Comparison of ENCODE assay signal across 14 cellular contexts in the genomic region with DNA sequence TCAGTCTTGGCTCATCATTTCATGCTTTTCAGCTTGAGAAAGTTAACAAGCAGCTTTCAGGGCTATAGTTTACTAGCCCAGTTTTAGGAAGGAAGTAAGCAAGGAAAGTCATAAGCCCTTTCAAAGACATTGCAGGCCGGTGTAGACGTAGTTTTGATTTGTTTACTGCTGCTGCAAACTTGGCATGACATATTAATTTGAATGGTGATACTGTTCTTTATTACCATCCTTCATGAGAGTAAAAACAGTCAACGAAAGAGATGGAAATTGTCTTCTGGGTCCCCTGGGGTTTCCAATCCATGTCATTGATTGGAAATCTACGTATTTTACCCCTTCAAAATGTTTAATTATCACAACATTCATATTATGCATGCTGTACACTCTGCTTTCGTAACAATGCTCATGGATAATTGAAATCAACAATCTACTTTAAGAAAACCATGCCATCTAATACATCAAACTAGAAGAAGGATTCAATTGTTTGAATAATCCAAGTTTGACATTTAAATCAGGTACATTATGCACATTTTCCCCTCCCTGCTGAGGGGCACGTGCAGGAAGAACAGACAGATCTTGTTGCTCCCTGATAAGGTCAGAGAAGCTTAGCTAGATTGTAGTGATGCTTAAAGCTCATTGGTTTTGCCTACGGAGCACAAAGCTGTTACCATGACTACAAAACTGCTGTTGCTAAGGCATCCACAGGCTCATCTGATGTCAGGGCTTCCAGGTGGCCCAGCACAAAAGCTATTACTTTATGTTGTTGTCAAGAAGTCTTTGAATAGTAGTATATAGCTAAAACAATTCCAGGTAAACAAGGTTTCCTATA.
DNase-seq lines count a peak whose midpoint lies in the region; ATAC-seq, FAIRE-seq and TF ChIP-seq lines count a peak whose summit lies in the region.
"Had no signal": no experiment of that assay in that cellular context is flagged by ENCODE, and none has a peak within 500 bp of the region (broad histone marks: within the 10 kb centered on the region; RNA-seq: fewer than 3 reads in every experiment).

No MANE protein-coding gene starts in this region.

- no peak for TF ChIP-seq CTCF in HepG2 (CRISPR knock-in tag; IDR thresholded peaks at IDR 0.05)
- no peak for TF ChIP-seq CTCF in right lobe of liver (IDR thresholded peaks at IDR 0.05)
- TF ChIP-seq CTCF in endothelial cell (IDR thresholded peaks at IDR 0.05; ENCODE audit: unreplicated experiment), result no peak
- no peak for TF ChIP-seq CTCF in upper lobe of left lung (IDR thresholded peaks at IDR 0.05)
- TF ChIP-seq CTCF in activated CD8-positive, alpha-beta T cell treated with anti-CD3 and anti-CD28 coated beads for 36 hours (IDR thresholded peaks at IDR 0.05), result no peak

- in situ Hi-C loops in HepG2 (cut with HindIII; ENCODE audit: extremely low pct_ligation_motif_present, low pct_unique_long_range_greater_than_20kb), result no loop called here

- FAIRE-seq in HepG2 (lab: Jason Lieb, UNC) (no peak), urothelium cell line (lab: Jason Lieb, UNC) (peak; percentile 20)
- FAIRE-seq: kidney had no signal

- H3K36me3 ChIP-seq in HepG2 (replicated peaks in 1 of 2; ENCODE audit: control insufficient read depth in 1 of 2, insufficient read depth in 2 of 2, low read length in 2 of 2) (no peaks in the 10 kb centered on the region), right lobe of liver (no peaks in the 10 kb centered on the region), upper lobe of left lung (no peaks in the 10 kb centered on the region)
- H3K36me3 ChIP-seq: adrenal gland had no signal

- ATAC-seq in HepG2, result no peak
- ATAC-seq in right lobe of liver, result no peak
- ATAC-seq in upper lobe of left lung (ENCODE audit: low FRiP score in 2 of 2), result no peak
- no peak for ATAC-seq in activated CD8-positive, alpha-beta T cell treated with anti-CD3 and anti-CD28 coated beads for 36 hours

- no TSS peak for BruUV-seq in HepG2 (replicated peaks; lab: Mats Ljungman, UMichigan)

- no peaks in the 10 kb centered on the region for H3K27me3 Mint-ChIP-seq in endothelial cell (ENCODE audit: unreplicated experiment)
- H3K27me3 Mint-ChIP-seq in activated CD8-positive, alpha-beta T cell treated with anti-CD3 and anti-CD28 coated beads for 36 hours, result peaks cover 6% of the 10 kb centered on the region

- H3K27ac ChIP-seq in HepG2 (ENCODE audit: extremely low read length, insufficient read depth, low read length), result no peak overlapping the region
- no peak overlapping the region for H3K27ac ChIP-seq in right lobe of liver
- no peak overlapping the region for H3K27ac ChIP-seq in upper lobe of left lung
- H3K27ac ChIP-seq: adrenal gland, SK-N-MC, VCaP had no signal

- no peak overlapping the region for H3K4me2 ChIP-seq in HepG2 (ENCODE audit: low read depth, low read length)

- no peaks in the 10 kb centered on the region for H3K36me3 Mint-ChIP-seq in endothelial cell (ENCODE audit: low read depth, unreplicated experiment)
- no peaks in the 10 kb centered on the region for H3K36me3 Mint-ChIP-seq in activated CD8-positive, alpha-beta T cell treated with anti-CD3 and anti-CD28 coated beads for 36 hours (ENCODE audit: low read depth)
- H3K36me3 Mint-ChIP-seq: stimulated activated naive B cell treated with anti-CD40 and anti-IgM and Interleukin-4, amounts not matched to agents 10 μg/mL and 1 μg/mL and 100 μg/mL, for 72 hours had no signal

- H4K20me1 ChIP-seq in HepG2 (ENCODE audit: insufficient read depth, low read length), result no peaks in the 10 kb centered on the region

- no peaks in the 10 kb centered on the region for H3K4me1 Mint-ChIP-seq in endothelial cell (ENCODE audit: unreplicated experiment)
- H3K4me1 Mint-ChIP-seq in activated CD8-positive, alpha-beta T cell treated with anti-CD3 and anti-CD28 coated beads for 36 hours (ENCODE audit: low read depth), result no peaks in the 10 kb centered on the region
- H3K4me1 Mint-ChIP-seq: stimulated activated naive B cell treated with anti-CD40 and anti-IgM and Interleukin-4, amounts not matched to agents 10 μg/mL and 1 μg/mL and 100 μg/mL, for 72 hours had no signal

- H3K4me3 Mint-ChIP-seq in endothelial cell (ENCODE audit: unreplicated experiment), result no peak overlapping the region
- no peak overlapping the region for H3K4me3 Mint-ChIP-seq in activated CD8-positive, alpha-beta T cell treated with anti-CD3 and anti-CD28 coated beads for 36 hours
- H3K4me3 Mint-ChIP-seq: stimulated activated naive B cell treated with anti-CD40 and anti-IgM and Interleukin-4, amounts not matched to agents 10 μg/mL and 1 μg/mL and 100 μg/mL, for 72 hours had no signal

- no peak for TF ChIP-seq RAD21 in HepG2 (CRISPR knock-in tag; IDR thresholded peaks at IDR 0.05)

- H3K9me3 ChIP-seq in HepG2 (ENCODE audit: low read length) (no peaks in the 10 kb centered on the region), right lobe of liver (no peaks in the 10 kb centered on the region), upper lobe of left lung (no peaks in the 10 kb centered on the region)
- H3K9me3 ChIP-seq: adrenal gland had no signal

- CTCF ChIA-PET in HepG2 (lab: Yijun Ruan, JAX; ENCODE audit: low intra/inter-chr PET ratio, low total read pairs), result no interaction called here
- CTCF ChIA-PET in activated CD8-positive, alpha-beta T cell treated with anti-CD3 and anti-CD28 coated beads for 36 hours (lab: Charles Lee), result no interaction called here

- no peaks in the 10 kb centered on the region for H3K79me2 ChIP-seq in HepG2 (ENCODE audit: insufficient read depth, low read length)

- H3K27me3 ChIP-seq in HepG2 (ENCODE audit: control insufficient read depth in 1 of 2, insufficient read depth in 2 of 2, low read length in 2 of 2) (no peaks in the 10 kb centered on the region; a peak in 1 of 5 replicates), right lobe of liver (no peaks in the 10 kb centered on the region), upper lobe of left lung (no peaks in the 10 kb centered on the region)
- H3K27me3 ChIP-seq: adrenal gland had no signal

- H3K9me3 Mint-ChIP-seq in endothelial cell (ENCODE audit: unreplicated experiment), result no peaks in the 10 kb centered on the region
- no peaks in the 10 kb centered on the region for H3K9me3 Mint-ChIP-seq in activated CD8-positive, alpha-beta T cell treated with anti-CD3 and anti-CD28 coated beads for 36 hours
- H3K9me3 Mint-ChIP-seq: stimulated activated naive B cell treated with anti-CD40 and anti-IgM and Interleukin-4, amounts not matched to agents 10 μg/mL and 1 μg/mL and 100 μg/mL, for 72 hours had no signal

- H3K4me1 ChIP-seq in HepG2 (ENCODE audit: insufficient read depth, low read length) (no peaks in the 10 kb centered on the region), right lobe of liver (no peaks in the 10 kb centered on the region), upper lobe of left lung (peaks cover 0 to 3% (median 0%) of the 10 kb centered on the region in 4 donors)
- H3K4me1 ChIP-seq: adrenal gland had no signal

- 12% methylated on average over 7 of the region's 7 CpGs for WGBS in HepG2 (ENCODE audit: low lambda C conversion rate)
- 47% methylated on average over 7 of the region's 7 CpGs for WGBS in right lobe of liver (ENCODE audit: insufficient coverage, low coverage, low lambda C conversion rate, missing lambda C conversion rate)
- WGBS in upper lobe of left lung, 2 donors, result 54 to 60% methylated on average over 7 of the region's 7 CpGs

- no peak for TF ChIP-seq POLR2A in HepG2 (IDR thresholded peaks at IDR 0.05; ENCODE audit: insufficient read depth in 1 of 2, low read depth in 2 of 2, low read length in 2 of 2)
- TF ChIP-seq POLR2A in right lobe of liver (IDR thresholded peaks at IDR 0.05), result no peak
- TF ChIP-seq POLR2A in upper lobe of left lung (IDR thresholded peaks at IDR 0.05), result no peak

- DNase-seq in HepG2 (ENCODE audit: low spot score), result no peak
- no peak for DNase-seq in right lobe of liver
- peak; percentile 78 to 80 for DNase-seq in NCI-H526 (lab: John Stamatoyannopoulos, UW)
- DNase-seq in endothelial cell (ENCODE audit: low spot score), result peak; percentile 6
- DNase-seq in urothelium cell line (ENCODE audit: low spot score), result no peak
- DNase-seq in upper lobe of left lung, result no peak
- no peak for DNase-seq in activated CD8-positive, alpha-beta T cell treated with anti-CD3 and anti-CD28 coated beads for 36 hours
- DNase-seq in activated CD4-positive, CD25-positive, alpha-beta regulatory T cell (lab: John Stamatoyannopoulos, UW), result no peak
- DNase-seq: kidney; stimulated activated CD4-positive, alpha-beta T cell treated with anti-CD3 and anti-CD28 coated beads, Interleukin-4, amount 100 ng/mL, for 24 hours; stimulated activated naive B cell treated with anti-CD40 and anti-IgM and Interleukin-4, amounts not matched to agents 10 μg/mL and 1 μg/mL and 100 μg/mL, for 72 hours had no signal

- TF ChIP-seq EP300 in HepG2 (IDR thresholded peaks at IDR 0.05; ENCODE audit: low read depth in 2 of 2, low read length in 2 of 2) (no peak), HepG2 (CRISPR knock-in tag; IDR thresholded peaks at IDR 0.05; ENCODE audit: borderline replicate concordance) (no peak), upper lobe of left lung (IDR thresholded peaks at IDR 0.05) (no peak)

- no peak overlapping the region for H2AFZ ChIP-seq in HepG2 (ENCODE audit: low read length)

- H3K4me3 ChIP-seq in HepG2 (replicated peaks in 1 of 3; ENCODE audit: insufficient read depth in 1 of 3, low read depth in 2 of 3, low read length in 3 of 3), result no peak overlapping the region
- no peak overlapping the region for H3K4me3 ChIP-seq in right lobe of liver
- H3K4me3 ChIP-seq in upper lobe of left lung, result no peak overlapping the region
- H3K4me3 ChIP-seq: adrenal gland, SK-N-MC had no signal

- no peak overlapping the region for H3K9ac ChIP-seq in HepG2 (ENCODE audit: insufficient read depth, low read depth, low read length)

- H3K27ac Mint-ChIP-seq in endothelial cell (ENCODE audit: unreplicated experiment), result no peak overlapping the region
- H3K27ac Mint-ChIP-seq in activated CD8-positive, alpha-beta T cell treated with anti-CD3 and anti-CD28 coated beads for 36 hours, result no peak overlapping the region
- H3K27ac Mint-ChIP-seq: stimulated activated naive B cell treated with anti-CD40 and anti-IgM and Interleukin-4, amounts not matched to agents 10 μg/mL and 1 μg/mL and 100 μg/mL, for 72 hours had no signal

- intact Hi-C loops in HepG2 (cut with micrococcal nuclease; ENCODE audit: unreplicated experiment) (loop anchor here (2.0 kb wide), 1 partner anchor 229 kb away; no protein-coding TSS in a partner anchor), right lobe of liver (cut with DNase I) (no loop called here)
- intact Hi-C loops in activated CD8-positive, alpha-beta T cell treated with anti-CD3 and anti-CD28 coated beads for 36 hours (cut with micrococcal nuclease), result no loop called here

- POLR2A ChIA-PET in HepG2 (lab: Yijun Ruan, JAX), result no interaction called here
- POLR2A ChIA-PET in activated CD8-positive, alpha-beta T cell treated with anti-CD3 and anti-CD28 coated beads for 36 hours (lab: Charles Lee), result no interaction called here

TF ChIP-seq in HepG2, 621 proteins besides CTCF, POLR2A, EP300 and RAD21 (continues in another document):
- TF ChIP-seq RFX1 (IDR thresholded peaks at IDR 0.05), result peak; percentile 19; the same call in 1 of the 2 replicates
- TF ChIP-seq RFX5 (IDR thresholded peaks at IDR 0.05; ENCODE audit: low read depth, low read length), result peak; percentile 83
- TF ChIP-seq ZFP90 (CRISPR knock-in tag; IDR thresholded peaks at IDR 0.05; ENCODE audit: borderline replicate concordance), result no peak
- TF ChIP-seq KAT7 (CRISPR knock-in tag; IDR thresholded peaks at IDR 0.05; ENCODE audit: borderline replicate concordance), result no peak

Comparison
In these comparisons a context has a peak if more than half of its experiments do, and no peak if none do; other contexts are left out.
1. DNase-seq: peak in NCI-H526 (2 of 2) and endothelial cell (single experiment); none in HepG2 (single experiment), right lobe of liver (0 of 3), urothelium cell line (single experiment), upper lobe of left lung (0 of 2), activated CD8-positive, alpha-beta T cell treated with anti-CD3 and anti-CD28 coated beads for 36 hours (single experiment) and activated CD4-positive, CD25-positive, alpha-beta regulatory T cell (0 of 4).